ENCODE assay signal across 21 cellular contexts in genomic region chr16:20822451-20823128, GRCh38. TPM values are rescaled to one million over a fixed set of nuclear protein-coding genes. Genes with fewer than 3 reads are reported as not detected.
A peak's percentile ranks its signal among the peaks of the same experiment; 100 is the strongest.
DNase-seq lines count a peak whose midpoint lies in the region; ATAC-seq and TF ChIP-seq lines count a peak whose summit lies in the region.
"Had no signal": no experiment of that assay in that cellular context is flagged by ENCODE, and none has a peak within 500 bp of the region (broad histone marks: within the 10 kb centered on the region; RNA-seq: fewer than 3 reads in every experiment).

No MANE protein-coding gene starts in this region.

- peak; percentile 33 for ATAC-seq in activated CD4-positive, alpha-beta T cell treated with anti-CD3 and anti-CD28 coated beads for 36 hours
- ATAC-seq: gastrocnemius medialis, left colon had no signal

- peaks cover 7% of the 10 kb centered on the region for H3K4me1 Mint-ChIP-seq in activated CD4-positive, alpha-beta T cell treated with anti-CD3 and anti-CD28 coated beads for 36 hours
- peaks cover 16% of the 10 kb centered on the region for H3K4me1 Mint-ChIP-seq in activated T-helper 1 cell treated with anti-CD3 and anti-CD28 coated beads, Interleukin-12 subunit alpha, Interleukin-12 subunit beta, Interleukin-2, Interleukin-4 antibody, amounts not matched to agents 30 ng/mL and 10 ng/mL and 1 ng/mL, durations not matched to agents 14 hours and 24 hours and 36 hours (ENCODE audit: low read depth)

- peaks cover 10 to 79% of the 10 kb centered on the region in 2 experiments for H3K36me3 ChIP-seq in HEK293 (ENCODE audit: control insufficient read depth in 2 of 2, insufficient read depth in 1 of 2, low read length in 2 of 2)
- H3K36me3 ChIP-seq: gastrocnemius medialis had no signal

- H3K27ac Mint-ChIP-seq in activated CD4-positive, alpha-beta T cell treated with anti-CD3 and anti-CD28 coated beads for 36 hours, result no peak overlapping the region
- H3K27ac Mint-ChIP-seq in activated T-helper 1 cell treated with anti-CD3 and anti-CD28 coated beads, Interleukin-12 subunit alpha, Interleukin-12 subunit beta, Interleukin-2, Interleukin-4 antibody, amounts not matched to agents 30 ng/mL and 10 ng/mL and 1 ng/mL, durations not matched to agents 14 hours and 24 hours and 36 hours, result peak overlapping the region; percentile 15
- H3K27ac Mint-ChIP-seq: activated naive CD4-positive, alpha-beta T cell treated with anti-CD3 and anti-CD28 coated beads, Interleukin-2, amount 50 U/mL, for 24 hours had no signal

- no peak for TF ChIP-seq CTCF in HEK293 (tag by site-specific recombination; IDR thresholded peaks at IDR 0.05)

- H3K4me3 ChIP-seq in HEK293 (ENCODE audit: low read depth, low read length), result no peak overlapping the region
- H3K4me3 ChIP-seq: cardiac muscle cell, esophagus squamous epithelium, gastrocnemius medialis, hepatocyte, skin epidermis had no signal

- H3K9me3 ChIP-seq in HEK293 (ENCODE audit: control insufficient read depth, insufficient read depth, low read depth, low read length), result no peaks in the 10 kb centered on the region
- H3K9me3 ChIP-seq: esophagus squamous epithelium, gastrocnemius medialis had no signal

- H3K4me3 Mint-ChIP-seq in activated CD4-positive, alpha-beta T cell treated with anti-CD3 and anti-CD28 coated beads for 36 hours, result no peak overlapping the region
- peak overlapping the region; percentile 24 for H3K4me3 Mint-ChIP-seq in activated T-helper 1 cell treated with anti-CD3 and anti-CD28 coated beads, Interleukin-12 subunit alpha, Interleukin-12 subunit beta, Interleukin-2, Interleukin-4 antibody, amounts not matched to agents 30 ng/mL and 10 ng/mL and 1 ng/mL, durations not matched to agents 14 hours and 24 hours and 36 hours
- H3K4me3 Mint-ChIP-seq: activated naive CD4-positive, alpha-beta T cell treated with anti-CD3 and anti-CD28 coated beads, Interleukin-2, amount 50 U/mL, for 24 hours had no signal

- intact Hi-C loops in activated CD4-positive, alpha-beta T cell treated with anti-CD3 and anti-CD28 coated beads for 36 hours (cut with DNase I, micrococcal nuclease), result no loop called here
- intact Hi-C loops in activated T-helper 1 cell treated with anti-CD3 and anti-CD28 coated beads, Interleukin-12 subunit alpha, Interleukin-12 subunit beta, Interleukin-2, Interleukin-4 antibody, amounts not matched to agents 30 ng/mL and 10 ng/mL and 1 ng/mL, durations not matched to agents 14 hours and 24 hours and 36 hours (cut with micrococcal nuclease), result loop anchor here (2.0 kb wide), 1 partner anchor 16 kb away; the partner anchor contains the start of genes ERI2 and REXO5

- no peak overlapping the region for H3K27ac ChIP-seq in HEK293 (ENCODE audit: extremely low read depth, low read depth, low read length)
- H3K27ac ChIP-seq: cardiac muscle cell, esophagus squamous epithelium, gastrocnemius medialis, hepatocyte, skin epidermis had no signal

- H3K9me3 Mint-ChIP-seq in activated CD4-positive, alpha-beta T cell treated with anti-CD3 and anti-CD28 coated beads for 36 hours (ENCODE audit: low read depth), result no peaks in the 10 kb centered on the region
- H3K9me3 Mint-ChIP-seq in activated T-helper 1 cell treated with anti-CD3 and anti-CD28 coated beads, Interleukin-12 subunit alpha, Interleukin-12 subunit beta, Interleukin-2, Interleukin-4 antibody, amounts not matched to agents 30 ng/mL and 10 ng/mL and 1 ng/mL, durations not matched to agents 14 hours and 24 hours and 36 hours, result no peaks in the 10 kb centered on the region
- H3K9me3 Mint-ChIP-seq: activated naive CD4-positive, alpha-beta T cell treated with anti-CD3 and anti-CD28 coated beads, Interleukin-2, amount 50 U/mL, for 24 hours had no signal

- peaks cover 31% of the 10 kb centered on the region for H3K36me3 Mint-ChIP-seq in activated CD4-positive, alpha-beta T cell treated with anti-CD3 and anti-CD28 coated beads for 36 hours (ENCODE audit: low read depth)
- H3K36me3 Mint-ChIP-seq in activated T-helper 1 cell treated with anti-CD3 and anti-CD28 coated beads, Interleukin-12 subunit alpha, Interleukin-12 subunit beta, Interleukin-2, Interleukin-4 antibody, amounts not matched to agents 30 ng/mL and 10 ng/mL and 1 ng/mL, durations not matched to agents 14 hours and 24 hours and 36 hours (ENCODE audit: low read depth), result peaks cover 33% of the 10 kb centered on the region
- H3K36me3 Mint-ChIP-seq: activated naive CD4-positive, alpha-beta T cell treated with anti-CD3 and anti-CD28 coated beads, Interleukin-2, amount 50 U/mL, for 24 hours had no signal

- POLR2A ChIA-PET in activated CD4-positive, alpha-beta T cell treated with anti-CD3 and anti-CD28 coated beads for 36 hours (lab: Charles Lee), result no interaction called here
- POLR2A ChIA-PET in HEK293 (lab: Yijun Ruan, JAX), result no interaction called here

- CTCF ChIA-PET in activated CD4-positive, alpha-beta T cell treated with anti-CD3 and anti-CD28 coated beads for 36 hours (lab: Charles Lee), result no interaction called here
- CTCF ChIA-PET in HEK293 (lab: Yijun Ruan, JAX), result no interaction called here

- no peaks in the 10 kb centered on the region for H3K27me3 Mint-ChIP-seq in activated CD4-positive, alpha-beta T cell treated with anti-CD3 and anti-CD28 coated beads for 36 hours
- H3K27me3 Mint-ChIP-seq in activated T-helper 1 cell treated with anti-CD3 and anti-CD28 coated beads, Interleukin-12 subunit alpha, Interleukin-12 subunit beta, Interleukin-2, Interleukin-4 antibody, amounts not matched to agents 30 ng/mL and 10 ng/mL and 1 ng/mL, durations not matched to agents 14 hours and 24 hours and 36 hours (ENCODE audit: insufficient read depth), result no peaks in the 10 kb centered on the region
- H3K27me3 Mint-ChIP-seq: activated naive CD4-positive, alpha-beta T cell treated with anti-CD3 and anti-CD28 coated beads, Interleukin-2, amount 50 U/mL, for 24 hours had no signal

- no peaks in the 10 kb centered on the region for H3K4me1 ChIP-seq in HEK293 (ENCODE audit: control insufficient read depth, insufficient read depth, low read length)
- H3K4me1 ChIP-seq: esophagus squamous epithelium, gastrocnemius medialis had no signal

- DNase-seq in activated CD4-positive, alpha-beta T cell treated with anti-CD3 and anti-CD28 coated beads for 36 hours, result no peak
- DNase-seq in activated CD4-positive, alpha-beta T cell treated with anti-CD3 and anti-CD28 coated beads, Interleukin-2, amount 50 U/mL, for 48 hours, result no peak
- DNase-seq in NCI-H2227 treated with DMSO at 0.1 percent for 48 hours (lab: John Stamatoyannopoulos, UW) (peak; percentile 47), AG08395 (ENCODE audit: low spot score) (no peak), COR-L47 (lab: John Stamatoyannopoulos, UW) (no peak), NCI-H1105 (lab: John Stamatoyannopoulos, UW) (no peak)
- DNase-seq in activated T-helper 1 cell treated with anti-CD3 and anti-CD28 coated beads, Interleukin-12 subunit alpha, Interleukin-12 subunit beta, Interleukin-2, Interleukin-4 antibody, amounts not matched to agents 30 ng/mL and 10 ng/mL and 1 ng/mL, durations not matched to agents 14 hours and 24 hours and 36 hours (ENCODE audit: low spot score), result no peak
- DNase-seq: aorta, cortex of kidney, DMS53, esophagus squamous epithelium, gastrocnemius medialis, Karpas-422, left colon, NCI-H1436, substantia nigra had no signal

TF ChIP-seq in HEK293, 187 proteins besides CTCF, POLR2A, EP300 and RAD21:
- TF ChIP-seq ZNF10 (tag by site-specific recombination; IDR thresholded peaks at IDR 0.05) (peak; percentile 78), PBX3 (CRISPR knock-in tag; IDR thresholded peaks at IDR 0.05) (no peak)

RNA-seq across cellular contexts. Expression of gene REXO5, which starts 16.3 kb away (rescaled TPM):
- 10 to 100 TPM; 17.9 to 20.4 TPM for total RNA-seq in activated CD4-positive, alpha-beta T cell treated with anti-CD3 and anti-CD28 coated beads for 36 hours
- 7.7 and 8.3 TPM in 2 replicates for total RNA-seq in activated T-helper 1 cell treated with anti-CD3 and anti-CD28 coated beads, Interleukin-12 subunit alpha, Interleukin-12 subunit beta, Interleukin-2, Interleukin-4 antibody, amounts not matched to agents 30 ng/mL and 10 ng/mL and 1 ng/mL, durations not matched to agents 14 hours and 24 hours and 36 hours

RNA-seq across cellular contexts. Expression of gene ERI2, which starts 16.3 kb away (rescaled TPM):
- total RNA-seq in activated CD4-positive, alpha-beta T cell treated with anti-CD3 and anti-CD28 coated beads for 36 hours, result 10 to 100 TPM; 17.6 to 19.8 TPM
- total RNA-seq in activated T-helper 1 cell treated with anti-CD3 and anti-CD28 coated beads, Interleukin-12 subunit alpha, Interleukin-12 subunit beta, Interleukin-2, Interleukin-4 antibody, amounts not matched to agents 30 ng/mL and 10 ng/mL and 1 ng/mL, durations not matched to agents 14 hours and 24 hours and 36 hours, result 13.9 and 14.2 TPM in 2 replicates

RNA-seq across cellular contexts. Expression of gene ACSM3, which starts 58.8 kb away (rescaled TPM):
- total RNA-seq in activated CD4-positive, alpha-beta T cell treated with anti-CD3 and anti-CD28 coated beads for 36 hours, result 10 to 100 TPM; 17.6 to 21.8 TPM
- 1.9 and 2.9 TPM in 2 replicates for total RNA-seq in activated T-helper 1 cell treated with anti-CD3 and anti-CD28 coated beads, Interleukin-12 subunit alpha, Interleukin-12 subunit beta, Interleukin-2, Interleukin-4 antibody, amounts not matched to agents 30 ng/mL and 10 ng/mL and 1 ng/mL, durations not matched to agents 14 hours and 24 hours and 36 hours
